Comparison of ENCODE assay signal across 1 cellular context in the genomic region with DNA sequence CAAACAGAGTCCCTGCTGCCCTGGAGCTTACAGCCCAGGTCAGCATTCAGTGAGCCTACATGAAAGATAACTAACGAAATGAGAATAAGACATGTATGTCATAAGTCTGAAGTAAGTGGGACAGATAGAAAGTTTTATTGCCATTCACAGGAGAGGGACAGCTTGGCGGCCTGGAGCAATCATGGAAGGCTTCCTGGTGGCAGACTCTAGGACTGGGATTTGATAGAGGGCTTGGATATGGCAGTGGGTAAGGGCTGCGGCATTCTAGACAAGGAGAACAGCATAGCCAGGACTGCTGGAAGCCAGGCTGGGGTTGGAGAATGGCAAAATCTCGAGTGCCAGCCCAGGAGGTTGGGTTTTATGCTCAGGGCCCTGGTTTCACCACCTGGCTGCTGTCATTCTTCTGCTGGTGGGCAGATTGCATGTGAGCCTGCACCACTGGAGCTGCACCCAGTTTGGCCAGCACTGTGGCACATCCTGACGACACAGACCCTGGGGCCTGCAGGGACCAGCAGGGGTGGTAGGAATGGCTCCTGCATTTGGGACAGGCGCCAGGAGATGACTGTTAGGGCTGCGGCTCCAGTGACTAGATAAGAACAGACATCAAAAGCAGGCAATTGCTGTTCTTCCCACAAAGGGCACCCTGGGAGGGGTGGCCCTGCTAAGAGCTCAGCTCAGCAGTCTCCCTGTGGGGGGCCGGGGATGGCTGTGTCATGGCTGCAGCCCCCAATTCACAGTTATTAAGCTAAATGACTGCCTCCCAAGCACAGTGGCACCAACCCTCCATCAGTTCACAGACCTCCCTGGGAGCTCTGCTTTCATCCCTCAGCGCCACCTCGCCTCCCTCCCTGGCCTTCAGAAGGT.
TF ChIP-seq lines count a peak whose summit lies in the region.

No MANE protein-coding gene starts in this region.

TF ChIP-seq in A549, 52 proteins besides CTCF, POLR2A, EP300 and RAD21:
- TF ChIP-seq ZFP36 (IDR thresholded peaks at IDR 0.05; ENCODE audit: borderline replicate concordance, partially characterized antibody) (peak; percentile 61), RARB (CRISPR knock-in tag; IDR thresholded peaks at IDR 0.05) (no peak)
